ENCODE assay signal across 15 cellular contexts in the genomic region with DNA sequence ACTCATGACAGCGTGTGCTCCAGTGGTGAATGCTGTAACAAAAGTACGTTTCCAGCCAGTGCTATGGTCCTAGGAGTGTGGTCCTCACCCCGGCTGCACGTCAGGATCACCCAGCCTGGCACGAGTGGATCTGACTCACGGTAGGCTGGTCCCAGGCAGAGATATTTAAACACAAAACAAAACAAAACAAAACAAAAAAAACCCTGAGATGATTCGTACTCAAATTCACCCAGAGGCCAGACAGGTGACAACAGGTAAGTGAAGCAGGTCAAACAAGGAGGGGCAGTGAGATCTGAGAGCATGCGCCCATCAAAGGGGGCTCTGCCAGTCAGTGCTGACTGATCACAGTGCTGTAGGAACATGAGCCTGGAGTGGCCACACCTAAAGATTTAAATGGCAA. TPM values are rescaled to one million over a fixed set of nuclear protein-coding genes. Genes with fewer than 3 reads are reported as not detected.
DNase-seq lines count a peak whose midpoint lies in the region; ATAC-seq and TF ChIP-seq lines count a peak whose summit lies in the region.
"Had no signal": no experiment of that assay in that cellular context is flagged by ENCODE, and none has a peak within 500 bp of the region (broad histone marks: within the 10 kb centered on the region; RNA-seq: fewer than 3 reads in every experiment).

No MANE protein-coding gene starts in this region.

- no peaks in the 10 kb centered on the region for H3K36me3 Mint-ChIP-seq in WTC11
- no peaks in the 10 kb centered on the region for H3K36me3 Mint-ChIP-seq in activated T-cell treated with anti-CD3 and anti-CD28 coated beads, Interleukin-2, amount 50 U/mL, for 4 hours (ENCODE audit: insufficient read depth)

- H3K79me2 ChIP-seq in HCT116 (ENCODE audit: insufficient read depth, low read length) = no peaks in the 10 kb centered on the region

- no peak overlapping the region for H3K9ac ChIP-seq in HCT116 (ENCODE audit: low read length)
- H3K9ac ChIP-seq: GM23248 had no signal

- H3K4me3 ChIP-seq in HCT116 (replicated peaks in 1 of 2; ENCODE audit: low read depth in 1 of 2, low read length in 2 of 2) = no peak overlapping the region
- no peak overlapping the region for H3K4me3 ChIP-seq in thyroid gland (replicated peaks in 1 of 3)
- H3K4me3 ChIP-seq: GM23248, SJCRH30 had no signal

- no peaks in the 10 kb centered on the region for H3K9me3 Mint-ChIP-seq in WTC11
- no peaks in the 10 kb centered on the region for H3K9me3 Mint-ChIP-seq in activated T-cell treated with anti-CD3 and anti-CD28 coated beads, Interleukin-2, amount 50 U/mL, for 4 hours
- H3K9me3 Mint-ChIP-seq: CD4-positive, CD25-positive, alpha-beta regulatory T cell had no signal

- 0 out of 2 replicates have a peak overlapping the region, but pooled peaks have one; percentile 16 for H3K27ac Mint-ChIP-seq in WTC11
- H3K27ac Mint-ChIP-seq: CD4-positive, CD25-positive, alpha-beta regulatory T cell had no signal

- POLR2A ChIA-PET in HCT116 (lab: Charles Lee) (no interaction called here), WTC11 (lab: Charles Lee) (no interaction called here)

- 47 to 58% methylated on average over 8 of the region's 8 CpGs for WGBS in thyroid gland, 2 donors

- RAD21 ChIA-PET in HCT116 (lab: Charles Lee; ENCODE audit: low non-redundant PET in 1 of 2, low total read pairs in 2 of 2, uncharacterized antibody in 2 of 2, unreplicated experiment in 2 of 2) = no interaction called here

- DNase-seq in HCT116 (ENCODE audit: low read depth, low spot score) (no peak), WTC11 (ENCODE audit: low spot score) (no peak), thyroid gland (peak; percentile 59 to 70)
- DNase-seq in activated T-cell treated with anti-CD3 and anti-CD28 coated beads, Interleukin-2, amount 50 U/mL, for 4 hours = no peak
- DNase-seq: AML-193; CD4-positive, CD25-positive, alpha-beta regulatory T cell; DMS79 treated with DMSO at 0.1 percent for 48 hours; GM23248; KBM-7; NCI-H1092; NCI-H2107; SJCRH30 had no signal

- H3K4me1 Mint-ChIP-seq in WTC11 = 0 out of 2 replicates have a peak, but pooled peaks cover 5% of the 10 kb centered on the region
- no peaks in the 10 kb centered on the region for H3K4me1 Mint-ChIP-seq in activated T-cell treated with anti-CD3 and anti-CD28 coated beads, Interleukin-2, amount 50 U/mL, for 4 hours (ENCODE audit: low read depth)
- H3K4me1 Mint-ChIP-seq: CD4-positive, CD25-positive, alpha-beta regulatory T cell had no signal

- TF ChIP-seq RAD21 in HCT116 (IDR thresholded peaks at IDR 0.05; ENCODE audit: low read depth) = no peak

- peaks cover 3 to 4% of the 10 kb centered on the region in 2 experiments; a peak in 2 of 4 replicates for H3K4me1 ChIP-seq in HCT116 (ENCODE audit: control insufficient read depth in 1 of 2, insufficient read depth in 2 of 2, low read length in 2 of 2)
- H3K4me1 ChIP-seq in thyroid gland = peaks cover 4 to 9% of the 10 kb centered on the region in 2 donors
- H3K4me1 ChIP-seq: SJCRH30 had no signal

- no peak for TF ChIP-seq POLR2A in HCT116 (IDR thresholded peaks at IDR 0.05; ENCODE audit: borderline replicate concordance, extremely low read depth, insufficient read depth, insufficient read length)
- no peak for TF ChIP-seq POLR2A in thyroid gland (IDR thresholded peaks at IDR 0.05)

- H4K20me1 ChIP-seq in HCT116 (ENCODE audit: insufficient read depth) = no peaks in the 10 kb centered on the region

- no peak overlapping the region for H3K27ac ChIP-seq in HCT116 (ENCODE audit: low read depth, low read length)
- H3K27ac ChIP-seq in thyroid gland = peak overlapping the region in 2 of 3 donors; percentile 14 to 34
- H3K27ac ChIP-seq: GM23248, SJCRH30 had no signal

- H3K4me3 Mint-ChIP-seq in WTC11 = no peak overlapping the region
- no peak overlapping the region for H3K4me3 Mint-ChIP-seq in activated T-cell treated with anti-CD3 and anti-CD28 coated beads, Interleukin-2, amount 50 U/mL, for 4 hours
- H3K4me3 Mint-ChIP-seq: CD4-positive, CD25-positive, alpha-beta regulatory T cell had no signal

- CTCF ChIA-PET in HCT116 (lab: Charles Lee) = no interaction called here
- CTCF ChIA-PET in WTC11 (lab: Charles Lee) = interaction anchor here (1.5 kb wide), 1 partner anchor 12 kb away, joined by 4 read pairs; no protein-coding TSS in a partner anchor

- H3K36me3 ChIP-seq in HCT116 (ENCODE audit: control insufficient read depth in 1 of 2, insufficient read depth in 2 of 2, low read length in 2 of 2) = no peaks in the 10 kb centered on the region
- no peaks in the 10 kb centered on the region for H3K36me3 ChIP-seq in thyroid gland
- H3K36me3 ChIP-seq: SJCRH30 had no signal

- TF ChIP-seq CTCF in HCT116 (IDR thresholded peaks at IDR 0.05 in 2 of 3, conservative IDR thresholded peaks at IDR 0.05 in 1 of 3; ENCODE audit: borderline replicate concordance in 1 of 3, insufficient read depth in 1 of 3, low read depth in 2 of 3, low read length in 2 of 3) = no peak
- TF ChIP-seq CTCF in WTC11 (IDR thresholded peaks at IDR 0.05) = no peak
- no peak for TF ChIP-seq CTCF in thyroid gland (IDR thresholded peaks at IDR 0.05)

- no peak overlapping the region for H3K4me2 ChIP-seq in HCT116 (ENCODE audit: low read length)

- intact Hi-C loops in HCT116 (cut with micrococcal nuclease) (no loop called here), thyroid gland (cut with DNase I) (no loop called here)

- H3K9me3 ChIP-seq in HCT116 (ENCODE audit: control insufficient read depth in 1 of 2, insufficient read depth in 1 of 2, low read depth in 1 of 2, low read length in 2 of 2) (no peaks in the 10 kb centered on the region), thyroid gland (no peaks in the 10 kb centered on the region)
- H3K9me3 ChIP-seq: SJCRH30 had no signal

- peak; percentile 17; the same call in 1 of the 2 replicates for ATAC-seq in HCT116
- ATAC-seq in WTC11 = no peak
- ATAC-seq in esophagus mucosa = peak; percentile 98
- ATAC-seq in HG03520 (IDR thresholded peaks at IDR 0.05; ENCODE audit: unreplicated experiment) = no peak
- no peak for ATAC-seq in activated T-cell treated with anti-CD3 and anti-CD28 coated beads, Interleukin-2, amount 50 U/mL, for 4 hours
- no peak for ATAC-seq in GM19035 (IDR thresholded peaks at IDR 0.05; ENCODE audit: unreplicated experiment)

- H3K9me2 ChIP-seq in HCT116 (ENCODE audit: insufficient read depth) = no peaks in the 10 kb centered on the region

- H2AFZ ChIP-seq in HCT116 (ENCODE audit: low read depth, low read length, poor library complexity, severe bottlenecking) = no peak overlapping the region
- H2AFZ ChIP-seq: GM23248 had no signal

- H3K27me3 ChIP-seq in HCT116 (ENCODE audit: insufficient read depth, low read length) (no peaks in the 10 kb centered on the region), thyroid gland (no peaks in the 10 kb centered on the region)

- BruUV-seq in HCT116 (replicated peaks; lab: Mats Ljungman, UMichigan) = no TSS peak

- no peaks in the 10 kb centered on the region for H3K27me3 Mint-ChIP-seq in WTC11 (ENCODE audit: low read depth)
- no peaks in the 10 kb centered on the region for H3K27me3 Mint-ChIP-seq in activated T-cell treated with anti-CD3 and anti-CD28 coated beads, Interleukin-2, amount 50 U/mL, for 4 hours (ENCODE audit: low read depth)
- H3K27me3 Mint-ChIP-seq: CD4-positive, CD25-positive, alpha-beta regulatory T cell had no signal

TF ChIP-seq in HCT116, 20 proteins besides CTCF, POLR2A, EP300 and RAD21 (continues in another document):
- TF ChIP-seq JUND (IDR thresholded peaks at IDR 0.05) (no peak), CBX3 (IDR thresholded peaks at IDR 0.05; ENCODE audit: low read depth) (no peak), SIN3A (IDR thresholded peaks at IDR 0.05; ENCODE audit: low read depth) (no peak), EGR1 (IDR thresholded peaks at IDR 0.05; ENCODE audit: low read depth) (no peak), TCF7L2 (IDR thresholded peaks at IDR 0.05; ENCODE audit: borderline replicate concordance, extremely low read depth, insufficient read depth, insufficient read length) (no peak), EZH2 (IDR thresholded peaks at IDR 0.05) (no peak)
- TF ChIP-seq, protein P1, sequence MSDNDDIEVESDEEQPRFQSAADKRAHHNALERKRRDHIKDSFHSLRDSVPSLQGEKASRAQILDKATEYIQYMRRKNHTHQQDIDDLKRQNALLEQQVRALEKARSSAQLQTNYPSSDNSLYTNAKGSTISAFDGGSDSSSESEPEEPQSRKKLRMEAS (IDR thresholded peaks at IDR 0.05) = no peak

TF ChIP-seq in WTC11, 78 proteins besides CTCF, POLR2A, EP300 and RAD21 (continues in another document):
- TF ChIP-seq CREB1 (CRISPR knock-in tag; IDR thresholded peaks at IDR 0.05) (no peak), SOX15 (CRISPR knock-in tag; IDR thresholded peaks at IDR 0.05) (no peak), MYBL2 (CRISPR knock-in tag; IDR thresholded peaks at IDR 0.05) (no peak), NFYB (CRISPR knock-in tag; conservative IDR thresholded peaks at IDR 0.05; ENCODE audit: low read depth) (no peak), OVOL2 (CRISPR knock-in tag; IDR thresholded peaks at IDR 0.05; ENCODE audit: borderline replicate concordance) (no peak), KAT7 (CRISPR knock-in tag; IDR thresholded peaks at IDR 0.05; ENCODE audit: borderline replicate concordance) (no peak)
- TF ChIP-seq, protein P2, sequence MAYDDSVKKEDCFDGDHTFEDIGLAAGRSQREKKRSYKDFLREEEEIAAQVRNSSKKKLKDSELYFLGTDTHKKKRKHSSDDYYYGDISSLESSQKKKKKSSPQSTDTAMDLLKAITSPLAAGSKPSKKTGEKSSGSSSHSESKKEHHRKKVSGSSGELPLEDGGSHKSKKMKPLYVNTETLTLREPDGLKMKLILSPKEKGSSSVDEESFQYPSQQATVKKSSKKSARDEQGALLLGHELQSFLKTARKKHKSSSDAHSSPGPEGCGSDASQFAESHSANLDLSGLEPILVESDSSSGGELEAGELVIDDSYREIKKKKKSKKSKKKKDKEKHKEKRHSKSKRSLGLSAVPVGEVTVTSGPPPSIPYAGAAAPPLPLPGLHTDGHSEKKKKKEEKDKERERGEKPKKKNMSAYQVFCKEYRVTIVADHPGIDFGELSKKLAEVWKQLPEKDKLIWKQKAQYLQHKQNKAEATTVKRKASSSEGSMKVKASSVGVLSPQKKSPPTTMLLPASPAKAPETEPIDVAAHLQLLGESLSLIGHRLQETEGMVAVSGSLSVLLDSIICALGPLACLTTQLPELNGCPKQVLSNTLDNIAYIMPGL (CRISPR knock-in tag; IDR thresholded peaks at IDR 0.05) = no peak

RNA-seq across cellular contexts. Expression of a gene that starts 43.2 kb away (rescaled TPM):
- total RNA-seq in HCT116 (2021; ENCODE audit: unreplicated experiment) = 10.5 TPM
- polyA plus RNA-seq in HCT116 (2012) = 5.5 and 7.3 TPM in 2 replicates
- total RNA-seq in WTC11 (2021) = 4.4 to 5.2 TPM (median 4.6 TPM) in 3 replicates
- total RNA-seq in esophagus mucosa = 8.0 TPM
- 10 to 100 TPM in 2 of 4 donors, 1 to 10 TPM in 2; 5.3 to 19.9 (median 13.3) TPM for total RNA-seq in thyroid gland
- 10 to 100 TPM; 10.7 to 12.6 (median 10.9) TPM for total RNA-seq in activated T-cell treated with anti-CD3 and anti-CD28 coated beads, Interleukin-2, amount 50 U/mL, for 4 hours

RNA-seq across cellular contexts. Expression of a gene that starts 43.3 kb away (rescaled TPM):
- total RNA-seq in HCT116 (2021; ENCODE audit: unreplicated experiment) (129 TPM), WTC11 (2021) (146 to 158 TPM (median 150 TPM) in 3 replicates), esophagus mucosa (337 TPM), thyroid gland (100 to 1,000 TPM in 3 of 4 donors, 10 to 100 TPM in 1; 48.1 to 166 (median 140) TPM)
- polyA plus RNA-seq in HCT116 (2012) = 195 and 243 TPM in 2 replicates
- 10 to 100 TPM; 89.7 to 99.8 (median 93.8) TPM for total RNA-seq in activated T-cell treated with anti-CD3 and anti-CD28 coated beads, Interleukin-2, amount 50 U/mL, for 4 hours

Comparison
In these comparisons a context has a peak if more than half of its experiments do, and no peak if none do; other contexts are left out.
1. ATAC-seq: peak in HCT116 (single experiment) and esophagus mucosa (single experiment); none in WTC11 (single experiment), HG03520 (single experiment), activated T-cell treated with anti-CD3 and anti-CD28 coated beads, Interleukin-2, amount 50 U/mL, for 4 hours (0 of 2) and GM19035 (single experiment).
2. DNase-seq: peak in thyroid gland (2 of 2); none in HCT116 (single experiment), WTC11 (single experiment) and activated T-cell treated with anti-CD3 and anti-CD28 coated beads, Interleukin-2, amount 50 U/mL, for 4 hours (single experiment).